ENCODE assay signal across 1 cellular context in genomic region chr1:43389326-43390313, GRCh38.
TF ChIP-seq lines count a peak whose summit lies in the region.

MED8 (minus strand) TSS chr1:43389800; CDS start chr1:43389764, 36 bp downstream.
SZT2 (plus strand) TSS chr1:43389899; CDS start chr1:43389969, 70 bp downstream.

TF ChIP-seq in GM12878, 131 proteins besides CTCF, POLR2A, EP300 and RAD21 (continued from another document):
- TF ChIP-seq ZNF687 (IDR thresholded peaks at IDR 0.05), result no peak; the same call in 1 of the 2 replicates
- TF ChIP-seq GABPA (IDR thresholded peaks at IDR 0.05; ENCODE audit: low read depth), result peak; percentile 98
- no peak for TF ChIP-seq NRF1 (conservative IDR thresholded peaks at IDR 0.05; ENCODE audit: low read depth, low read length)
- TF ChIP-seq EED (IDR thresholded peaks at IDR 0.05; ENCODE audit: low read depth), result peak; percentile 59; the same call in 1 of the 2 replicates
- TF ChIP-seq CREM (IDR thresholded peaks at IDR 0.05; ENCODE audit: low read depth), result peak; percentile 45; the same call in 1 of the 2 replicates
- TF ChIP-seq IKZF2 (IDR thresholded peaks at IDR 0.05), result peak; percentile 70 to 75
- peak; percentile 23; the same call in 1 of the 2 replicates for TF ChIP-seq YY1 (IDR thresholded peaks at IDR 0.05; ENCODE audit: low read depth, low read length)
- no peak for TF ChIP-seq ZZZ3 (IDR thresholded peaks at IDR 0.05; ENCODE audit: control insufficient read depth, insufficient read length, low read depth)
